Comparison of ENCODE assay signal across 8 cellular contexts in the genomic region with DNA sequence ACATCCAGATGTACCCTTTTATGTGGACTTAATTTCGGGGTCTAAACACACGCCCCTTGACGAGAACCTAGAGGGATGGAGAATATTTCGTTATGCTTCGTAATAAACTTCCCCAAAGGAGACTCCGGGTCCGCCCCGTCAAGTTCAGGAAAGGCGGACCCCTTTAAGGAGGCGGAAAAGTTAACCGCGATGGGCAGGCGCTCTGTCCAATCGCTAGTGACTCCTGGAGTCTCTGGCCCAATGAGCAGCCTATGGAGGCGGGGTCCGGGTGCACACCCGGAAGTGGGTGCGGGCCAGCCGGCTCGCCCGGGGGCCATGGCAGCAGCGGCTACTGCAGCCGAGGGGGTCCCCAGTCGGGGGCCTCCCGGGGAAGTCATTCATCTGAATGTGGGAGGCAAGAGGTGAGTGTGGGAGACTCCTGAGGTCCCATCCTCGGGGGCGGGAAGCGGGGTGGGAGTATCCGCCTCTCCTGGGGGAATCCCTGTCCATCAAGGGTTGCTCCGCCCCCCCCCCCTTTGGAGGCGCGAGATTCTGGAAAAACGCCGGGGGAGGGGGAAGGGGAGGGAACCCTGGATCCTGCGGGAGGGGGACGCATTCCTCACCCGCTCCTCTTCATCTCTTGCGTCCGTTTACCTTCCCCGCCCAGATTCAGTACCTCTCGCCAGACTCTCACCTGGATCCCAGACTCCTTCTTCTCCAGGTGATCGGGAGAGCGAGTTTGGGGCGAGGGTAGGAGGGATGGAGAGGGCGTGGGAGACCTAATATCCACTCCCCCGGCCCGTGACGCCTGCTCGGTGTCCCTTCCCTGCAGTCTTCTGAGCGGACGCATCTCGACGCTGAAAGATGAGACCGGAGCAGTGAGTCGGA. TPM values are rescaled to one million over a fixed set of nuclear protein-coding genes. Genes with fewer than 3 reads are reported as not detected.
A peak's percentile ranks its signal among the peaks of the same experiment; 100 is the strongest.
DNase-seq lines count a peak whose midpoint lies in the region; ATAC-seq and TF ChIP-seq lines count a peak whose summit lies in the region.

Gene SHKBP1, plus strand, starts transcription at position 289 of the 867 bp plus-strand sequence. Its CDS starts 27 bp downstream, at position 316.

- H3K27ac ChIP-seq in HUES48 (ENCODE audit: low read depth, low read length) (peak within 1 kb of the TSS; percentile 40), endodermal cell (ENCODE audit: low read depth, low read length) (no peak within 1 kb of the TSS), mesodermal cell (ENCODE audit: low read depth, low read length, severe bottlenecking) (no peak within 1 kb of the TSS)

- H3K27me3 ChIP-seq in Caco-2 (replicated peaks; ENCODE audit: control insufficient read depth, insufficient read depth, low read length): no peaks in the 10 kb centered on the region
- no peaks in the 10 kb centered on the region for H3K27me3 ChIP-seq in HUES48 (ENCODE audit: control insufficient read depth, insufficient read depth, low read length)
- H3K27me3 ChIP-seq in NT2/D1 (ENCODE audit: insufficient read depth, insufficient read length): no peaks in the 10 kb centered on the region
- no peaks in the 10 kb centered on the region for H3K27me3 ChIP-seq in endodermal cell (ENCODE audit: control insufficient read depth, insufficient read depth, low read length, poor library complexity, severe bottlenecking)

- H3K9me3 ChIP-seq in Caco-2 (no peaks in the 10 kb centered on the region), HUES48 (ENCODE audit: control insufficient read depth, insufficient read depth, low read length) (no peaks in the 10 kb centered on the region), NT2/D1 (ENCODE audit: insufficient read depth, low read length) (no peaks in the 10 kb centered on the region), endodermal cell (ENCODE audit: control insufficient read depth, low read length) (no peaks in the 10 kb centered on the region), mesodermal cell (ENCODE audit: control insufficient read depth, low read length) (no peaks in the 10 kb centered on the region)

- H3K4me3 ChIP-seq in Caco-2 (ENCODE audit: low read depth, low read length) (peak within 1 kb of the TSS; percentile 46), HUES48 (ENCODE audit: low read depth, low read length) (peak within 1 kb of the TSS; percentile 81), NT2/D1 (ENCODE audit: insufficient read length, low read depth) (peak within 1 kb of the TSS; percentile 80), endodermal cell (ENCODE audit: low read length) (peak within 1 kb of the TSS; percentile 92), mesodermal cell (ENCODE audit: extremely low read depth, insufficient read depth, low read length, poor library complexity, severe bottlenecking) (peak within 1 kb of the TSS; percentile 74)

- no peaks in the 10 kb centered on the region for H3K36me3 ChIP-seq in Caco-2 (ENCODE audit: control insufficient read depth, insufficient read depth, low read length)
- peaks cover 22% of the 10 kb centered on the region for H3K36me3 ChIP-seq in HUES48 (ENCODE audit: control insufficient read depth, insufficient read depth, low read length)
- peaks cover 24% of the 10 kb centered on the region for H3K36me3 ChIP-seq in NT2/D1 (ENCODE audit: insufficient read depth, insufficient read length, low read length)
- H3K36me3 ChIP-seq in endodermal cell (ENCODE audit: control insufficient read depth, insufficient read depth, low read length): peaks cover 22% of the 10 kb centered on the region
- peaks cover 36% of the 10 kb centered on the region for H3K36me3 ChIP-seq in mesodermal cell (ENCODE audit: control insufficient read depth, insufficient read depth, low read length)

- no TSS peak for BruUV-seq in Caco-2 (replicated peaks; lab: Mats Ljungman, UMichigan)

- ATAC-seq in GM21423 (IDR thresholded peaks at IDR 0.05; ENCODE audit: unreplicated experiment): peak; percentile 93

- H3K4me1 ChIP-seq in Caco-2 (peaks cover 4% of the 10 kb centered on the region; the same call in 1 of the 2 replicates), HUES48 (ENCODE audit: control insufficient read depth, insufficient read depth, low read length) (no peaks in the 10 kb centered on the region), NT2/D1 (ENCODE audit: insufficient read depth, insufficient read length) (peaks cover 3% of the 10 kb centered on the region), endodermal cell (ENCODE audit: control insufficient read depth, insufficient read depth, low read length) (no peaks in the 10 kb centered on the region), mesodermal cell (ENCODE audit: control insufficient read depth, insufficient read depth, low read length, poor library complexity, severe bottlenecking) (peaks cover 8% of the 10 kb centered on the region)

- no peak for TF ChIP-seq CTCF in Caco-2 (IDR thresholded peaks at IDR 0.05; ENCODE audit: insufficient read depth in 1 of 2, low read depth in 1 of 2, low read length in 1 of 2, severe bottlenecking in 1 of 2, unreplicated experiment in 1 of 2)
- TF ChIP-seq CTCF in endodermal cell (conservative IDR thresholded peaks at IDR 0.05): no peak

- POLR2A ChIA-PET in Caco-2 (lab: Charles Lee): no interaction called here

- H3K27ac Mint-ChIP-seq in Caco-2 (ENCODE audit: unreplicated experiment) (peak within 1 kb of the TSS; percentile 77), endodermal cell (peak within 1 kb of the TSS; percentile 85)

- H3K36me3 Mint-ChIP-seq in Caco-2 (ENCODE audit: insufficient read depth, unreplicated experiment): peaks cover 12% of the 10 kb centered on the region
- H3K36me3 Mint-ChIP-seq in endodermal cell (ENCODE audit: low read depth): peaks cover 21% of the 10 kb centered on the region

- 1% methylated on average over 11 to 50 of the region's 55 CpGs for WGBS in endodermal cell (ENCODE audit: insufficient coverage in 1 of 2, insufficient read length in 1 of 2), 2 experiments
- WGBS in mesodermal cell (ENCODE audit: insufficient coverage in 2 of 2), 2 experiments: 0 to 1% methylated on average over 20 to 30 of the region's 55 CpGs

- H3K9me3 Mint-ChIP-seq in Caco-2 (ENCODE audit: unreplicated experiment) (no peaks in the 10 kb centered on the region), endodermal cell (no peaks in the 10 kb centered on the region)

- intact Hi-C loops in Caco-2 (cut with micrococcal nuclease; ENCODE audit: unreplicated experiment): loop anchor here (2.0 kb wide), 1 partner anchor 22 kb away; no protein-coding TSS in a partner anchor

- CTCF ChIA-PET in Caco-2 (lab: Charles Lee): no interaction called here

- H3K9ac ChIP-seq in HUES48 (ENCODE audit: low read depth, low read length): peak within 1 kb of the TSS; percentile 36
- H3K9ac ChIP-seq in NT2/D1 (ENCODE audit: insufficient read length, low read depth): peak within 1 kb of the TSS; percentile 83
- H3K9ac ChIP-seq in endodermal cell (ENCODE audit: extremely low read depth, low read length, poor library complexity, severe bottlenecking): peak within 1 kb of the TSS; percentile 64

- peaks cover 11% of the 10 kb centered on the region for H3K4me1 Mint-ChIP-seq in Caco-2 (ENCODE audit: low read depth, unreplicated experiment)
- H3K4me1 Mint-ChIP-seq in endodermal cell: peaks cover 3% of the 10 kb centered on the region

- no peaks in the 10 kb centered on the region for H3K27me3 Mint-ChIP-seq in Caco-2 (ENCODE audit: insufficient read depth, unreplicated experiment)
- peaks cover 11% of the 10 kb centered on the region for H3K27me3 Mint-ChIP-seq in endodermal cell (ENCODE audit: insufficient read depth)

- DNase-seq in Caco-2 (peak; percentile 95 to 96), NT2/D1 (ENCODE audit: low read depth, low spot score) (peak; percentile 83), endodermal cell (peak; percentile 98)
- DNase-seq in activated CD8-positive, alpha-beta memory T cell treated with anti-CD3 and anti-CD28 coated beads, Interleukin-2, amount 50 U/mL, for 1 hour (ENCODE audit: extremely low read depth): peak; percentile 80
- DNase-seq in stimulated activated CD8-positive, alpha-beta memory T cell treated with anti-CD3 and anti-CD28 coated beads, Interleukin-15, amount 100 ng/mL, for 24 hours (ENCODE audit: low read depth): peak; percentile 75

- H3K4me3 Mint-ChIP-seq in Caco-2 (ENCODE audit: unreplicated experiment) (peak within 1 kb of the TSS; percentile 76), endodermal cell (peak within 1 kb of the TSS; percentile 78)

RNA-seq across cellular contexts. Expression of gene SHKBP1, which starts in this region (rescaled TPM):
- total RNA-seq in Caco-2 (2022) (81.6 and 82.6 TPM in 2 replicates), endodermal cell (100 to 1,000 TPM; 110 TPM)
- 90.9 TPM for polyA plus RNA-seq in endodermal cell (2013, experiment 1 of 2)
- polyA plus RNA-seq in endodermal cell (2013, experiment 2 of 2): 81.4 TPM
- polyA plus RNA-seq in mesodermal cell (2013, experiment 1 of 2): 92.0 TPM
- 81.3 TPM for polyA plus RNA-seq in mesodermal cell (2013, experiment 2 of 2)
